ENCODE assay signal across 1 cellular context in genomic region chr4:123415977-123416376, GRCh38.
TF ChIP-seq lines count a peak whose summit lies in the region.

No MANE protein-coding gene starts in this region.

TF ChIP-seq in HepG2, 621 proteins besides CTCF, POLR2A, EP300 and RAD21 (continued from another document and continues in another):
- TF ChIP-seq ETS1 (CRISPR knock-in tag; IDR thresholded peaks at IDR 0.05) (no peak), ZNF275 (CRISPR knock-in tag; IDR thresholded peaks at IDR 0.05; ENCODE audit: borderline replicate concordance) (no peak), RFX3 (CRISPR knock-in tag; IDR thresholded peaks at IDR 0.05) (no peak), HMGXB3 (CRISPR knock-in tag; IDR thresholded peaks at IDR 0.05; ENCODE audit: borderline replicate concordance) (0 out of 2 replicates have a peak, but pooled peaks have one; percentile 38), NBN (conservative IDR thresholded peaks at IDR 0.05) (no peak), ZNF83 (CRISPR knock-in tag; IDR thresholded peaks at IDR 0.05; ENCODE audit: borderline replicate concordance) (no peak), ZNF841 (CRISPR knock-in tag; IDR thresholded peaks at IDR 0.05; ENCODE audit: borderline replicate concordance) (no peak), NR2F2 (IDR thresholded peaks at IDR 0.05; ENCODE audit: borderline replicate concordance, low read depth) (peak; percentile 84), PBX3 (CRISPR knock-in tag; IDR thresholded peaks at IDR 0.05; ENCODE audit: borderline replicate concordance) (no peak), TCF12 (IDR thresholded peaks at IDR 0.05) (no peak), TCF12 (CRISPR knock-in tag; IDR thresholded peaks at IDR 0.05) (peak; percentile 49; the same call in 1 of the 2 replicates), ZNF350 (CRISPR knock-in tag; IDR thresholded peaks at IDR 0.05; ENCODE audit: borderline replicate concordance, low read depth) (no peak), NONO (IDR thresholded peaks at IDR 0.05) (no peak), NONO (CRISPR knock-in tag; conservative IDR thresholded peaks at IDR 0.05) (0 out of 2 replicates have a peak, but pooled peaks have one; percentile 33), MED8 (CRISPR knock-in tag; IDR thresholded peaks at IDR 0.05; ENCODE audit: insufficient replicate concordance) (peak; percentile 65), PRDM15 (CRISPR knock-in tag; IDR thresholded peaks at IDR 0.05) (no peak), JUNB (CRISPR knock-in tag; IDR thresholded peaks at IDR 0.05; ENCODE audit: borderline replicate concordance) (peak; percentile 39; the same call in 1 of the 2 replicates), ZNF639 (CRISPR knock-in tag; conservative IDR thresholded peaks at IDR 0.05) (no peak), LRRFIP1 (CRISPR knock-in tag; conservative IDR thresholded peaks at IDR 0.05) (no peak), REL (CRISPR knock-in tag; conservative IDR thresholded peaks at IDR 0.05) (no peak), HNF1B (CRISPR knock-in tag; IDR thresholded peaks at IDR 0.05) (no peak), NCOA5 (CRISPR knock-in tag; IDR thresholded peaks at IDR 0.05) (no peak), ZNF337 (CRISPR knock-in tag; IDR thresholded peaks at IDR 0.05; ENCODE audit: borderline replicate concordance, low read depth) (no peak), ZNF260 (CRISPR knock-in tag; IDR thresholded peaks at IDR 0.05; ENCODE audit: borderline replicate concordance, low read depth) (no peak), GRHL1 (CRISPR knock-in tag; conservative IDR thresholded peaks at IDR 0.05) (no peak), FIP1L1 (IDR thresholded peaks at IDR 0.05; ENCODE audit: borderline replicate concordance, insufficient read depth, low read depth, low read length) (no peak), ZNF761 (CRISPR knock-in tag; conservative IDR thresholded peaks at IDR 0.05) (no peak), MYPOP (CRISPR knock-in tag; IDR thresholded peaks at IDR 0.05) (no peak)
